ENCODE assay signal across 12 cellular contexts in the genomic region with DNA sequence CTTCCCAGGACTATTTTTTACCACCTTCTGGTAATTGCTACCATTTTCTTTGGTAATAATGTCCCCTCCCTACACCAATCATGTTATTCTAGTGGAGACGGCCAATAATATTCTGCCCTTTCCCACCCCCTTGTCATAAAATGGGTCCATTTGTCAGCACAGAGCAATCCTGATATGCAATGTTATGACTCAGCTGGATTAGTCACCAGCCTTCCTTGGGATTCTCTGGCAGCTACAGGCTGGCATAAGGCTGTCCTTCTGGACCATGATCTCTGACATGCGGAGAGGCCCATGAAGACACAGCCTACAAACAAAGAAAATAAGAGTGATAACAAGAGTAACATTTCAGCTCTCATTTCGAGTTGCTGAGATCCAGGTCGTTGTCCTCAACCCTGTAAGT.
DNase-seq lines count a peak whose midpoint lies in the region; ATAC-seq, FAIRE-seq and TF ChIP-seq lines count a peak whose summit lies in the region.
"Had no signal": no experiment of that assay in that cellular context is flagged by ENCODE, and none has a peak within 500 bp of the region (broad histone marks: within the 10 kb centered on the region; RNA-seq: fewer than 3 reads in every experiment).

No MANE protein-coding gene starts in this region.

- no peaks in the 10 kb centered on the region for H3K4me1 Mint-ChIP-seq in T-helper 2 cell treated with Interferon-gamma antibody and Interleukin-4, amounts not matched to agents 5 μg/mL and 100 μg/mL, for 36 hours (ENCODE audit: low read depth)

- no peak for TF ChIP-seq RAD21 in HepG2 (CRISPR knock-in tag; IDR thresholded peaks at IDR 0.05)

- TF ChIP-seq POLR2A in HepG2 (IDR thresholded peaks at IDR 0.05; ENCODE audit: insufficient read depth in 1 of 2, low read depth in 2 of 2, low read length in 2 of 2): no peak

- no peaks in the 10 kb centered on the region for H3K36me3 Mint-ChIP-seq in T-helper 2 cell treated with Interferon-gamma antibody and Interleukin-4, amounts not matched to agents 5 μg/mL and 100 μg/mL, for 36 hours (ENCODE audit: low read depth)

- H3K9me3 ChIP-seq in HepG2 (ENCODE audit: low read length): no peaks in the 10 kb centered on the region

- no peak overlapping the region for H3K27ac ChIP-seq in HepG2 (ENCODE audit: extremely low read length, insufficient read depth, low read length)

- BruUV-seq in HepG2 (replicated peaks; lab: Mats Ljungman, UMichigan): no TSS peak

- no peak overlapping the region for H3K4me2 ChIP-seq in HepG2 (ENCODE audit: low read depth, low read length)

- TF ChIP-seq EP300 in HepG2 (IDR thresholded peaks at IDR 0.05; ENCODE audit: low read depth in 2 of 2, low read length in 2 of 2) (no peak), HepG2 (CRISPR knock-in tag; IDR thresholded peaks at IDR 0.05; ENCODE audit: borderline replicate concordance) (no peak)

- H3K36me3 ChIP-seq in HepG2 (replicated peaks in 1 of 2; ENCODE audit: control insufficient read depth in 1 of 2, insufficient read depth in 2 of 2, low read length in 2 of 2): no peaks in the 10 kb centered on the region

- no peaks in the 10 kb centered on the region for H3K27me3 Mint-ChIP-seq in T-helper 2 cell treated with Interferon-gamma antibody and Interleukin-4, amounts not matched to agents 5 μg/mL and 100 μg/mL, for 36 hours (ENCODE audit: low read depth)

- POLR2A ChIA-PET in HepG2 (lab: Yijun Ruan, JAX): no interaction called here

- no peak overlapping the region for H3K4me3 Mint-ChIP-seq in T-helper 2 cell treated with Interferon-gamma antibody and Interleukin-4, amounts not matched to agents 5 μg/mL and 100 μg/mL, for 36 hours

- H3K9me3 Mint-ChIP-seq in T-helper 2 cell treated with Interferon-gamma antibody and Interleukin-4, amounts not matched to agents 5 μg/mL and 100 μg/mL, for 36 hours: no peaks in the 10 kb centered on the region

- no peak overlapping the region for H2AFZ ChIP-seq in HepG2 (ENCODE audit: low read length)

- WGBS in HepG2 (ENCODE audit: low lambda C conversion rate): 1% methylated on average over 4 of the region's 4 CpGs

- intact Hi-C loops in HepG2 (cut with micrococcal nuclease; ENCODE audit: unreplicated experiment): no loop called here

- H3K4me3 ChIP-seq in cardiac fibroblast (replicated peaks in 1 of 2; ENCODE audit: low read depth in 2 of 2, low read length in 2 of 2): no peak overlapping the region
- no peak overlapping the region for H3K4me3 ChIP-seq in HepG2 (replicated peaks in 1 of 3; ENCODE audit: insufficient read depth in 1 of 3, low read depth in 2 of 3, low read length in 3 of 3)

- no peaks in the 10 kb centered on the region for H3K79me2 ChIP-seq in HepG2 (ENCODE audit: insufficient read depth, low read length)

- no peak for TF ChIP-seq CTCF in cardiac fibroblast (IDR thresholded peaks at IDR 0.05; ENCODE audit: low read depth, low read length)
- no peak for TF ChIP-seq CTCF in HepG2 (CRISPR knock-in tag; IDR thresholded peaks at IDR 0.05)

- H3K27me3 ChIP-seq in HepG2 (ENCODE audit: control insufficient read depth in 1 of 2, insufficient read depth in 2 of 2, low read length in 2 of 2): no peaks in the 10 kb centered on the region

- H3K4me1 ChIP-seq in HepG2 (ENCODE audit: insufficient read depth, low read length): no peaks in the 10 kb centered on the region

- H3K9ac ChIP-seq in HepG2 (ENCODE audit: insufficient read depth, low read depth, low read length): no peak overlapping the region

- no peak for FAIRE-seq in HepG2 (lab: Jason Lieb, UNC)
- FAIRE-seq in GM19239 (lab: Jason Lieb, UNC): no peak
- FAIRE-seq: G401.6 had no signal

- CTCF ChIA-PET in HepG2 (lab: Yijun Ruan, JAX; ENCODE audit: low intra/inter-chr PET ratio, low total read pairs): no interaction called here

- peak; percentile 86 for DNase-seq in COLO829 (ENCODE audit: low spot score)
- DNase-seq in M059J (ENCODE audit: low read depth): peak; percentile 71
- peak; percentile 9 to 19 for DNase-seq in cardiac fibroblast (ENCODE audit: low read depth in 2 of 2)
- peak; percentile 3 for DNase-seq in HepG2 (ENCODE audit: low spot score)
- DNase-seq in GM19239 (ENCODE audit: insufficient read length, low spot score): no peak
- no peak for DNase-seq in T-helper 2 cell treated with Interferon-gamma antibody and Interleukin-4, amounts not matched to agents 5 μg/mL and 100 μg/mL, for 36 hours (ENCODE audit: low spot score)
- DNase-seq: activated CD4-positive, alpha-beta T cell treated with anti-CD3 and anti-CD28 coated beads, Interleukin-2, amount 50 U/mL, for 48 hours; left cardiac atrium; T-helper 1 cell had no signal

- ATAC-seq in HepG2 (peak; percentile 62), HG03469 (IDR thresholded peaks at IDR 0.05; ENCODE audit: unreplicated experiment) (no peak), GM21526 (IDR thresholded peaks at IDR 0.05; ENCODE audit: low FRiP score, unreplicated experiment) (no peak)

- no peak overlapping the region for H3K27ac Mint-ChIP-seq in T-helper 2 cell treated with Interferon-gamma antibody and Interleukin-4, amounts not matched to agents 5 μg/mL and 100 μg/mL, for 36 hours

- no peaks in the 10 kb centered on the region for H4K20me1 ChIP-seq in HepG2 (ENCODE audit: insufficient read depth, low read length)

- in situ Hi-C loops in HepG2 (cut with HindIII; ENCODE audit: extremely low pct_ligation_motif_present, low pct_unique_long_range_greater_than_20kb): no loop called here

TF ChIP-seq in HepG2, 621 proteins besides CTCF, POLR2A, EP300 and RAD21:
- TF ChIP-seq HDAC6 (IDR thresholded peaks at IDR 0.05; ENCODE audit: low read depth, low read length) (no peak), ZNF746 (CRISPR knock-in tag; IDR thresholded peaks at IDR 0.05) (no peak), ZNF296 (CRISPR knock-in tag; conservative IDR thresholded peaks at IDR 0.05) (no peak), MAFK (conservative IDR thresholded peaks at IDR 0.05 in 1 of 2, IDR thresholded peaks at IDR 0.05 in 1 of 2; ENCODE audit: low read length in 2 of 2) (0 out of 4 replicates have a peak, but pooled peaks have one; percentile 0 to 3), ZNF44 (CRISPR knock-in tag; IDR thresholded peaks at IDR 0.05) (no peak), ARHGAP35 (CRISPR knock-in tag; IDR thresholded peaks at IDR 0.05; ENCODE audit: borderline replicate concordance) (no peak), REPIN1 (CRISPR knock-in tag; IDR thresholded peaks at IDR 0.05; ENCODE audit: borderline replicate concordance, low read depth) (no peak), FOSL2 (CRISPR knock-in tag; IDR thresholded peaks at IDR 0.05) (peak; percentile 84), ZNF383 (CRISPR knock-in tag; IDR thresholded peaks at IDR 0.05; ENCODE audit: borderline replicate concordance) (no peak), PPARG (CRISPR knock-in tag; conservative IDR thresholded peaks at IDR 0.05) (no peak), DNMT3B (CRISPR knock-in tag; conservative IDR thresholded peaks at IDR 0.05) (no peak), BRD4 (CRISPR knock-in tag; IDR thresholded peaks at IDR 0.05) (no peak)
- TF ChIP-seq, protein P1, sequence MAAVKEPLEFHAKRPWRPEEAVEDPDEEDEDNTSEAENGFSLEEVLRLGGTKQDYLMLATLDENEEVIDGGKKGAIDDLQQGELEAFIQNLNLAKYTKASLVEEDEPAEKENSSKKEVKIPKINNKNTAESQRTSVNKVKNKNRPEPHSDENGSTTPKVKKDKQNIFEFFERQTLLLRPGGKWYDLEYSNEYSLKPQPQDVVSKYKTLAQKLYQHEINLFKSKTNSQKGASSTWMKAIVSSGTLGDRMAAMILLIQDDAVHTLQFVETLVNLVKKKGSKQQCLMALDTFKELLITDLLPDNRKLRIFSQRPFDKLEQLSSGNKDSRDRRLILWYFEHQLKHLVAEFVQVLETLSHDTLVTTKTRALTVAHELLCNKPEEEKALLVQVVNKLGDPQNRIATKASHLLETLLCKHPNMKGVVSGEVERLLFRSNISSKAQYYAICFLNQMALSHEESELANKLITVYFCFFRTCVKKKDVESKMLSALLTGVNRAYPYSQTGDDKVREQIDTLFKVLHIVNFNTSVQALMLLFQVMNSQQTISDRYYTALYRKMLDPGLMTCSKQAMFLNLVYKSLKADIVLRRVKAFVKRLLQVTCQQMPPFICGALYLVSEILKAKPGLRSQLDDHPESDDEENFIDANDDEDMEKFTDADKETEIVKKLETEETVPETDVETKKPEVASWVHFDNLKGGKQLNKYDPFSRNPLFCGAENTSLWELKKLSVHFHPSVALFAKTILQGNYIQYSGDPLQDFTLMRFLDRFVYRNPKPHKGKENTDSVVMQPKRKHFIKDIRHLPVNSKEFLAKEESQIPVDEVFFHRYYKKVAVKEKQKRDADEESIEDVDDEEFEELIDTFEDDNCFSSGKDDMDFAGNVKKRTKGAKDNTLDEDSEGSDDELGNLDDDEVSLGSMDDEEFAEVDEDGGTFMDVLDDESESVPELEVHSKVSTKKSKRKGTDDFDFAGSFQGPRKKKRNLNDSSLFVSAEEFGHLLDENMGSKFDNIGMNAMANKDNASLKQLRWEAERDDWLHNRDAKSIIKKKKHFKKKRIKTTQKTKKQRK (IDR thresholded peaks at IDR 0.05; ENCODE audit: low read length): no peak
- TF ChIP-seq, protein P2, sequence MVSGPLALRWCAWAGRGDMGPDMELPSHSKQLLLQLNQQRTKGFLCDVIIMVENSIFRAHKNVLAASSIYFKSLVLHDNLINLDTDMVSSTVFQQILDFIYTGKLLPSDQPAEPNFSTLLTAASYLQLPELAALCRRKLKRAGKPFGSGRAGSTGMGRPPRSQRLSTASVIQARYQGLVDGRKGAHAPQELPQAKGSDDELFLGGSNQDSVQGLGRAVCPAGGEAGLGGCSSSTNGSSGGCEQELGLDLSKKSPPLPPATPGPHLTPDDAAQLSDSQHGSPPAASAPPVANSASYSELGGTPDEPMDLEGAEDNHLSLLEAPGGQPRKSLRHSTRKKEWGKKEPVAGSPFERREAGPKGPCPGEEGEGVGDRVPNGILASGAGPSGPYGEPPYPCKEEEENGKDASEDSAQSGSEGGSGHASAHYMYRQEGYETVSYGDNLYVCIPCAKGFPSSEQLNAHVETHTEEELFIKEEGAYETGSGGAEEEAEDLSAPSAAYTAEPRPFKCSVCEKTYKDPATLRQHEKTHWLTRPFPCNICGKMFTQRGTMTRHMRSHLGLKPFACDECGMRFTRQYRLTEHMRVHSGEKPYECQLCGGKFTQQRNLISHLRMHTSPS (CRISPR knock-in tag; IDR thresholded peaks at IDR 0.05; ENCODE audit: low read depth): no peak
- TF ChIP-seq, protein P3, sequence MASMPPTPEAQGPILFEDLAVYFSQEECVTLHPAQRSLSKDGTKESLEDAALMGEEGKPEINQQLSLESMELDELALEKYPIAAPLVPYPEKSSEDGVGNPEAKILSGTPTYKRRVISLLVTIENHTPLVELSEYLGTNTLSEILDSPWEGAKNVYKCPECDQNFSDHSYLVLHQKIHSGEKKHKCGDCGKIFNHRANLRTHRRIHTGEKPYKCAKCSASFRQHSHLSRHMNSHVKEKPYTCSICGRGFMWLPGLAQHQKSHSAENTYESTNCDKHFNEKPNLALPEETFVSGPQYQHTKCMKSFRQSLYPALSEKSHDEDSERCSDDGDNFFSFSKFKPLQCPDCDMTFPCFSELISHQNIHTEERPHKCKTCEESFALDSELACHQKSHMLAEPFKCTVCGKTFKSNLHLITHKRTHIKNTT (CRISPR knock-in tag; IDR thresholded peaks at IDR 0.05): no peak

Comparison
In these comparisons a context has a peak if more than half of its experiments do, and no peak if none do; other contexts are left out.
1. DNase-seq: peak in COLO829 (single experiment), M059J (single experiment), cardiac fibroblast (2 of 2) and HepG2 (single experiment); none in GM19239 (single experiment) and T-helper 2 cell treated with Interferon-gamma antibody and Interleukin-4, amounts not matched to agents 5 μg/mL and 100 μg/mL, for 36 hours (single experiment).